In the genomic region with DNA sequence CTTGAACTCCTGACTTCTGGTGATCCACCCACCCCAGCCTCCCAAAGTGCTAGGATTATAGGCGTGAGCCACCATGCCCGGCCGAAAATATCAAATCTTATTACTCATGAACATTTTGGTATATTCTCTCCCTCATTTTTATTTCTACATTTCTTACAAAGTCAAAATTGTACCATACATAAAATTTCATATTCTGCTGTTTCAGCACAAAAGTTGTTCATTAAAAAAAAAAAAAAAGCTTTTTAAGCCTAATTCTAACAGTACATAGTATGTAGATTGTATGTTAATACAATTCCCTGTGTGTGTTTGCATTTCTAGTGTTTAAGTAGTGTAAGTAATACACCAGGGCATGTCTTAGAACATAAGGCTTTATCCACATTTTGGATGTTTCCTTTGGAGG, we compare ENCODE assay signal across 27 cellular contexts.
"Had no signal": no experiment of that assay in that cellular context is flagged by ENCODE, and none has a peak within 500 bp of the region (broad histone marks: within the 10 kb centered on the region; RNA-seq: fewer than 3 reads in every experiment).

No MANE protein-coding gene starts in this region.

- H3K4me1 ChIP-seq: stomach, suprapubic skin, thyroid gland, tibial artery, tibial nerve, transverse colon, upper lobe of left lung, upper lobe of right lung, uterus, vagina had no signal

- FAIRE-seq: urothelium cell line had no signal

- H3K9me3 ChIP-seq: stomach, suprapubic skin, testis, thoracic aorta, thyroid gland, tibial artery, tibial nerve, transverse colon, upper lobe of left lung, upper lobe of right lung, uterus, vagina had no signal

- ATAC-seq: stimulated activated effector memory CD8-positive, alpha-beta T cell treated with anti-CD3 and anti-CD28 coated beads, Interleukin-12 subunit alpha, Interleukin-12 subunit beta, amount 100 ng/mL, for 72 hours; stimulated activated memory B cell treated with anti-CD40 and anti-IgM and Interleukin-4, amounts not matched to agents 10 μg/mL and 1 μg/mL and 100 μg/mL, for 72 hours; stimulated activated naive B cell treated with anti-CD40 and anti-IgM and Interleukin-4, amounts not matched to agents 10 μg/mL and 1 μg/mL and 100 μg/mL, for 72 hours; stimulated activated naive CD8-positive, alpha-beta T cell treated with anti-CD3 and anti-CD28 coated beads, Interleukin-15, amount 100 ng/mL, for 72 hours; stimulated activated naive CD8-positive, alpha-beta T cell treated with anti-CD3 and anti-CD28 coated beads, Interleukin-15, Interleukin-2, amounts not matched to agents 100 U/mL and 50 U/mL, for 24 hours; upper lobe of right lung had no signal

- H3K27me3 ChIP-seq: stomach, suprapubic skin, testis, thyroid gland, tibial artery, tibial nerve, transverse colon, upper lobe of left lung, upper lobe of right lung, uterus, vagina had no signal

- H3K27ac ChIP-seq: stomach, suprapubic skin, testis, thoracic aorta, thyroid gland, tibial artery, tibial nerve, transverse colon, upper lobe of left lung, upper lobe of right lung, uterus, vagina had no signal

- DNase-seq: stimulated activated CD4-positive, alpha-beta T cell treated with anti-CD3 and anti-CD28 coated beads, Interleukin-2, amount 100 ng/mL, for 48 hours; stimulated activated CD4-positive, alpha-beta T cell treated with anti-CD3 and anti-CD28 coated beads, Interleukin-4, amount 100 ng/mL, for 1 hour; stimulated activated CD4-positive, alpha-beta T cell treated with anti-CD3 and anti-CD28 coated beads, Interleukin-4, amount 100 ng/mL, for 24 hours; stimulated activated CD4-positive, alpha-beta T cell treated with anti-CD3 and anti-CD28 coated beads, Interleukin-4, amount 100 ng/mL, for 4 hours; stimulated activated CD8-positive, alpha-beta memory T cell treated with anti-CD3 and anti-CD28 coated beads, Interleukin-4, amount 100 ng/mL, for 48 hours; stimulated activated naive B cell treated with anti-CD40 and anti-IgM and Interleukin-4, amounts not matched to agents 10 μg/mL and 1 μg/mL and 100 μg/mL, for 72 hours; stimulated activated naive CD4-positive, alpha-beta T cell; stimulated activated naive CD4-positive, alpha-beta T cell treated with Interleukin-2 at 50 U/mL for 16 hours; stimulated activated naive CD8-positive, alpha-beta T cell treated with anti-CD3 and anti-CD28 coated beads, Interleukin-15, amount 100 ng/mL, for 72 hours; stimulated activated naive CD8-positive, alpha-beta T cell treated with anti-CD3 and anti-CD28 coated beads, Interleukin-15, Interleukin-2, amounts not matched to agents 100 U/mL and 50 U/mL, for 24 hours; stomach; substantia nigra; testis; thyroid gland; tibial artery; transverse colon; trophoblast cell; upper lobe of left lung; upper lobe of right lung; uterus had no signal

- H3K4me3 ChIP-seq: stomach, suprapubic skin, testis, thoracic aorta, thyroid gland, tibial artery, tibial nerve, transverse colon, upper lobe of left lung, upper lobe of right lung, uterus, vagina had no signal

- H3K36me3 ChIP-seq: uterus had no signal
